1 cellular context compared by ENCODE assay signal in genomic region chr1:234544094-234544579, GRCh38.
TF ChIP-seq lines count a peak whose summit lies in the region.

No MANE protein-coding gene starts in this region.

TF ChIP-seq in SK-N-SH, 30 proteins besides CTCF, POLR2A, EP300 and RAD21 (continued from another document):
- TF ChIP-seq, protein P1, sequence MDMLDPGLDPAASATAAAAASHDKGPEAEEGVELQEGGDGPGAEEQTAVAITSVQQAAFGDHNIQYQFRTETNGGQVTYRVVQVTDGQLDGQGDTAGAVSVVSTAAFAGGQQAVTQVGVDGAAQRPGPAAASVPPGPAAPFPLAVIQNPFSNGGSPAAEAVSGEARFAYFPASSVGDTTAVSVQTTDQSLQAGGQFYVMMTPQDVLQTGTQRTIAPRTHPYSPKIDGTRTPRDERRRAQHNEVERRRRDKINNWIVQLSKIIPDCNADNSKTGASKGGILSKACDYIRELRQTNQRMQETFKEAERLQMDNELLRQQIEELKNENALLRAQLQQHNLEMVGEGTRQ (IDR thresholded peaks at IDR 0.05; ENCODE audit: borderline replicate concordance, low read depth, low read length), result no peak
- no peak; the same call in 1 of the 2 replicates for TF ChIP-seq SMC3 (IDR thresholded peaks at IDR 0.05; ENCODE audit: low read depth, low read length)
- peak; percentile 96 for TF ChIP-seq NFIC (IDR thresholded peaks at IDR 0.05; ENCODE audit: borderline replicate concordance)
- TF ChIP-seq TEAD4 (IDR thresholded peaks at IDR 0.05; ENCODE audit: borderline replicate concordance, insufficient read depth), result peak; percentile 77
- TF ChIP-seq JUND (IDR thresholded peaks at IDR 0.05), result peak; percentile 65
- TF ChIP-seq MXI1 (IDR thresholded peaks at IDR 0.05; ENCODE audit: low read depth, low read length), result peak; percentile 52; the same call in 1 of the 2 replicates
- TF ChIP-seq FOXM1 (IDR thresholded peaks at IDR 0.05; ENCODE audit: low read depth), result peak; percentile 49; the same call in 1 of the 2 replicates
- peak; percentile 80; the same call in 1 of the 2 replicates for TF ChIP-seq POLR2AphosphoS5 (IDR thresholded peaks at IDR 0.05; ENCODE audit: low read depth, low read length)
- TF ChIP-seq, protein P2, sequence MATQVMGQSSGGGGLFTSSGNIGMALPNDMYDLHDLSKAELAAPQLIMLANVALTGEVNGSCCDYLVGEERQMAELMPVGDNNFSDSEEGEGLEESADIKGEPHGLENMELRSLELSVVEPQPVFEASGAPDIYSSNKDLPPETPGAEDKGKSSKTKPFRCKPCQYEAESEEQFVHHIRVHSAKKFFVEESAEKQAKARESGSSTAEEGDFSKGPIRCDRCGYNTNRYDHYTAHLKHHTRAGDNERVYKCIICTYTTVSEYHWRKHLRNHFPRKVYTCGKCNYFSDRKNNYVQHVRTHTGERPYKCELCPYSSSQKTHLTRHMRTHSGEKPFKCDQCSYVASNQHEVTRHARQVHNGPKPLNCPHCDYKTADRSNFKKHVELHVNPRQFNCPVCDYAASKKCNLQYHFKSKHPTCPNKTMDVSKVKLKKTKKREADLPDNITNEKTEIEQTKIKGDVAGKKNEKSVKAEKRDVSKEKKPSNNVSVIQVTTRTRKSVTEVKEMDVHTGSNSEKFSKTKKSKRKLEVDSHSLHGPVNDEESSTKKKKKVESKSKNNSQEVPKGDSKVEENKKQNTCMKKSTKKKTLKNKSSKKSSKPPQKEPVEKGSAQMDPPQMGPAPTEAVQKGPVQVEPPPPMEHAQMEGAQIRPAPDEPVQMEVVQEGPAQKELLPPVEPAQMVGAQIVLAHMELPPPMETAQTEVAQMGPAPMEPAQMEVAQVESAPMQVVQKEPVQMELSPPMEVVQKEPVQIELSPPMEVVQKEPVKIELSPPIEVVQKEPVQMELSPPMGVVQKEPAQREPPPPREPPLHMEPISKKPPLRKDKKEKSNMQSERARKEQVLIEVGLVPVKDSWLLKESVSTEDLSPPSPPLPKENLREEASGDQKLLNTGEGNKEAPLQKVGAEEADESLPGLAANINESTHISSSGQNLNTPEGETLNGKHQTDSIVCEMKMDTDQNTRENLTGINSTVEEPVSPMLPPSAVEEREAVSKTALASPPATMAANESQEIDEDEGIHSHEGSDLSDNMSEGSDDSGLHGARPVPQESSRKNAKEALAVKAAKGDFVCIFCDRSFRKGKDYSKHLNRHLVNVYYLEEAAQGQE (IDR thresholded peaks at IDR 0.05; ENCODE audit: low read depth, low read length), result no peak
- TF ChIP-seq SIN3A (IDR thresholded peaks at IDR 0.05; ENCODE audit: borderline replicate concordance, low read depth, low read length), result peak; percentile 35; the same call in 1 of the 2 replicates
- no peak for TF ChIP-seq RFX5 (IDR thresholded peaks at IDR 0.05; ENCODE audit: low read length)
TF ChIP-seq in SK-N-SH: peak in this region for 18.
